ENCODE assay signal across 16 cellular contexts in the genomic region with DNA sequence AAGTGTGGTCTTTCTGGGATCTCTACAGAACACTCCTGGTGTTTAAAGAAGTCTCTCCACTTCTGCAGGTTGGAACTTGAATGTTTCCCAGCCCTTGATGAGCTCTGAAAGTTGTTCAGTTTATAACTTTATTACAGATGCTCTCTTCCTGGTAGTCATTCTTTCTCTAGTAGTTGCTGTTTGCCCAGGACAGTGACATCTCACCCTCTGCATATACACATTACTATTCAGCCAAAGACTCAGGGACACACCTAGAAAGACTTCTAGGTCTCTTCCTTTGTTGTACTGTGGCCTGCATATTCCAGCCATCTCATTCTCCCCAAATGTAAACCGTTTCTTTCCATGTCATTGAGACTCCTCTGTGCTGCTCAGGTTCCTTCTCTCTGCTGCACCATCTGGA.
DNase-seq lines count a peak whose midpoint lies in the region; ATAC-seq, FAIRE-seq and TF ChIP-seq lines count a peak whose summit lies in the region.
"Had no signal": no experiment of that assay in that cellular context is flagged by ENCODE, and none has a peak within 500 bp of the region (broad histone marks: within the 10 kb centered on the region; RNA-seq: fewer than 3 reads in every experiment).

No MANE protein-coding gene starts in this region.

- intact Hi-C loops in cardiac septum (cut with DNase I) (no loop called here), left colon (cut with DNase I, micrococcal nuclease) (no loop called here)

- H3K4me1 Mint-ChIP-seq in CD8-positive, alpha-beta memory T cell = no peaks in the 10 kb centered on the region
- H3K4me1 Mint-ChIP-seq: B cell, H9 had no signal

- POLR2A ChIA-PET in CD8-positive, alpha-beta memory T cell (lab: Charles Lee) = no interaction called here

- H3K27me3 ChIP-seq in cardiac muscle cell (no peaks in the 10 kb centered on the region), bronchial epithelial cell (ENCODE audit: control insufficient read depth, insufficient read depth, low read length) (no peaks in the 10 kb centered on the region)
- H3K27me3 ChIP-seq in CD8-positive, alpha-beta memory T cell (ENCODE audit: insufficient read depth, low read length, poor library complexity, severe bottlenecking) = no peaks in the 10 kb centered on the region
- H3K27me3 ChIP-seq: BLaER1 treated with 17β-estradiol and CSF1 and Interleukin-3, amounts not matched to agents 10 nM and 100 nM had no signal

- no peak overlapping the region for H3K4me3 Mint-ChIP-seq in CD8-positive, alpha-beta memory T cell
- H3K4me3 Mint-ChIP-seq: B cell; CD8-positive, alpha-beta T cell; H9 had no signal

- H3K36me3 ChIP-seq in cardiac muscle cell (no peaks in the 10 kb centered on the region), bronchial epithelial cell (ENCODE audit: control insufficient read depth, insufficient read depth, low read length) (no peaks in the 10 kb centered on the region)
- no peaks in the 10 kb centered on the region for H3K36me3 ChIP-seq in CD8-positive, alpha-beta memory T cell (ENCODE audit: insufficient read depth, low read length)

- H3K27me3 Mint-ChIP-seq in CD8-positive, alpha-beta memory T cell = no peaks in the 10 kb centered on the region

- peak overlapping the region; percentile 44 for H3K27ac ChIP-seq in cardiac muscle cell
- H3K27ac ChIP-seq in CD8-positive, alpha-beta memory T cell (ENCODE audit: low read depth, low read length) = no peak overlapping the region
- H3K27ac ChIP-seq: BLaER1 treated with 17β-estradiol and CSF1 and Interleukin-3, amounts not matched to agents 10 nM and 100 nM had no signal

- CTCF ChIA-PET in CD8-positive, alpha-beta memory T cell (lab: Charles Lee) = no interaction called here

- H3K4me1 ChIP-seq in cardiac muscle cell (ENCODE audit: low read depth) = peaks cover 88% of the 10 kb centered on the region
- H3K4me1 ChIP-seq in CD8-positive, alpha-beta memory T cell (ENCODE audit: insufficient read depth, low read length) = no peaks in the 10 kb centered on the region

- no peak for FAIRE-seq in bronchial epithelial cell (lab: Jason Lieb, UNC)
- FAIRE-seq: D721Med, H1 had no signal

- no peaks in the 10 kb centered on the region for H3K9me3 Mint-ChIP-seq in CD8-positive, alpha-beta memory T cell
- H3K9me3 Mint-ChIP-seq: CD8-positive, alpha-beta T cell; H9 had no signal

- H3K36me3 Mint-ChIP-seq in CD8-positive, alpha-beta memory T cell = no peaks in the 10 kb centered on the region
- H3K36me3 Mint-ChIP-seq: CD8-positive, alpha-beta T cell had no signal

- ATAC-seq in left colon (peak; percentile 87), GM19395 (IDR thresholded peaks at IDR 0.05; ENCODE audit: unreplicated experiment) (no peak)
- ATAC-seq: CD8-positive, alpha-beta T cell had no signal

- TF ChIP-seq CTCF in cardiac muscle cell (IDR thresholded peaks at IDR 0.05; ENCODE audit: low read depth, low read length) (no peak), bronchial epithelial cell (IDR thresholded peaks at IDR 0.05; ENCODE audit: insufficient read depth, low read length, severe bottlenecking) (no peak)

- H3K4me3 ChIP-seq in cardiac muscle cell (no peak overlapping the region), bronchial epithelial cell (ENCODE audit: low read depth, low read length) (no peak overlapping the region)
- no peak overlapping the region for H3K4me3 ChIP-seq in CD8-positive, alpha-beta memory T cell (ENCODE audit: low read length)
- H3K4me3 ChIP-seq: BLaER1 treated with 17β-estradiol and CSF1 and Interleukin-3, amounts not matched to agents 10 nM and 100 nM had no signal

- no peak overlapping the region for H3K27ac Mint-ChIP-seq in CD8-positive, alpha-beta memory T cell
- H3K27ac Mint-ChIP-seq: B cell; CD8-positive, alpha-beta T cell; H9 had no signal

- H3K9me3 ChIP-seq in cardiac muscle cell (ENCODE audit: low read depth) = no peaks in the 10 kb centered on the region
- H3K9me3 ChIP-seq in CD8-positive, alpha-beta memory T cell (ENCODE audit: low read length) = no peaks in the 10 kb centered on the region
- H3K9me3 ChIP-seq: BLaER1 treated with 17β-estradiol and CSF1 and Interleukin-3, amounts not matched to agents 10 nM and 100 nM had no signal

- DNase-seq in cardiac muscle cell (ENCODE audit: low read depth in 1 of 2, low spot score in 1 of 2) (no peak), cardiac septum (ENCODE audit: low spot score) (no peak), bronchial epithelial cell (ENCODE audit: low read depth) (peak; percentile 13), left colon (no peak), SKM-1 (lab: John Stamatoyannopoulos, UW; ENCODE audit: unreplicated experiment) (no peak)
- no peak for DNase-seq in CD8-positive, alpha-beta memory T cell
- DNase-seq: CD8-positive, alpha-beta T cell; COR-L47; DMS79 treated with DMSO at 0.1 percent for 48 hours; GF-D8; H9 had no signal
